1 cellular context compared by ENCODE assay signal in the genomic region with DNA sequence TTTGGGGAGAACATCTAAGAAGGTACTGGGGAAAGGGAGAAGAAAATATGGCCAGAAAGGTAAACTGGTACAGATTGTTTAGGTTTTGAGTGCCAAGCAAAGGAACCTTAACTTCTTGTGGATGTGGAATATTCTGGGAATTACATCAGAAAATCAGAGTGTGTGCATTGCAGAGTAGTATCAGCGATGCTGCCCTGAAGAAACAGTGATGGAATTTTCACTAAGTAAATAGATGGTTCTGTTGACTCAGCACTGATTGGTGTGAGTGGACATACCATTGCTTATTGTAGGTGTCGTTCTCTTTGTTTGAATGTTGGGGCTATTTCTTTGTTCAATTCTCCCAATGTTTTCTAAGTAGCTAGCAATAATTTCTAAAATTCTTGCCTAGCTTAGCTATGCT.
TF ChIP-seq lines count a peak whose summit lies in the region.

No MANE protein-coding gene starts in this region.

TF ChIP-seq in HepG2, 621 proteins besides CTCF, POLR2A, EP300 and RAD21:
- TF ChIP-seq SOX13 (IDR thresholded peaks at IDR 0.05) = no peak
- TF ChIP-seq SOX13 (CRISPR knock-in tag; conservative IDR thresholded peaks at IDR 0.05 in 1 of 2, IDR thresholded peaks at IDR 0.05 in 1 of 2) = peak in 1 of 2 experiments; percentile 65; a peak in 2 of 4 replicates
- TF ChIP-seq ZNF331 (CRISPR knock-in tag; IDR thresholded peaks at IDR 0.05) = no peak
- TF ChIP-seq HDAC1 (CRISPR knock-in tag; IDR thresholded peaks at IDR 0.05) = no peak
- no peak for TF ChIP-seq SMARCE1 (IDR thresholded peaks at IDR 0.05; ENCODE audit: borderline replicate concordance)
- TF ChIP-seq, protein P1, sequence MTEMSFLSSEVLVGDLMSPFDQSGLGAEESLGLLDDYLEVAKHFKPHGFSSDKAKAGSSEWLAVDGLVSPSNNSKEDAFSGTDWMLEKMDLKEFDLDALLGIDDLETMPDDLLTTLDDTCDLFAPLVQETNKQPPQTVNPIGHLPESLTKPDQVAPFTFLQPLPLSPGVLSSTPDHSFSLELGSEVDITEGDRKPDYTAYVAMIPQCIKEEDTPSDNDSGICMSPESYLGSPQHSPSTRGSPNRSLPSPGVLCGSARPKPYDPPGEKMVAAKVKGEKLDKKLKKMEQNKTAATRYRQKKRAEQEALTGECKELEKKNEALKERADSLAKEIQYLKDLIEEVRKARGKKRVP (CRISPR knock-in tag; IDR thresholded peaks at IDR 0.05) = peak in 1 of 2 experiments; percentile 37; a peak in 1 of 4 replicates
- TF ChIP-seq MAFF (IDR thresholded peaks at IDR 0.05; ENCODE audit: low read depth, low read length) = peak; percentile 79
- TF ChIP-seq, protein P2, sequence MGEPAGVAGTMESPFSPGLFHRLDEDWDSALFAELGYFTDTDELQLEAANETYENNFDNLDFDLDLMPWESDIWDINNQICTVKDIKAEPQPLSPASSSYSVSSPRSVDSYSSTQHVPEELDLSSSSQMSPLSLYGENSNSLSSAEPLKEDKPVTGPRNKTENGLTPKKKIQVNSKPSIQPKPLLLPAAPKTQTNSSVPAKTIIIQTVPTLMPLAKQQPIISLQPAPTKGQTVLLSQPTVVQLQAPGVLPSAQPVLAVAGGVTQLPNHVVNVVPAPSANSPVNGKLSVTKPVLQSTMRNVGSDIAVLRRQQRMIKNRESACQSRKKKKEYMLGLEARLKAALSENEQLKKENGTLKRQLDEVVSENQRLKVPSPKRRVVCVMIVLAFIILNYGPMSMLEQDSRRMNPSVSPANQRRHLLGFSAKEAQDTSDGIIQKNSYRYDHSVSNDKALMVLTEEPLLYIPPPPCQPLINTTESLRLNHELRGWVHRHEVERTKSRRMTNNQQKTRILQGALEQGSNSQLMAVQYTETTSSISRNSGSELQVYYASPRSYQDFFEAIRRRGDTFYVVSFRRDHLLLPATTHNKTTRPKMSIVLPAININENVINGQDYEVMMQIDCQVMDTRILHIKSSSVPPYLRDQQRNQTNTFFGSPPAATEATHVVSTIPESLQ (CRISPR knock-in tag; conservative IDR thresholded peaks at IDR 0.05) = no peak
- no peak for TF ChIP-seq XBP1 (CRISPR knock-in tag; IDR thresholded peaks at IDR 0.05)
- TF ChIP-seq MAFK (conservative IDR thresholded peaks at IDR 0.05 in 1 of 2, IDR thresholded peaks at IDR 0.05 in 1 of 2; ENCODE audit: low read length in 2 of 2) = peak; percentile 71 to 75
- no peak for TF ChIP-seq FOXA1 (IDR thresholded peaks at IDR 0.05)
- peak; percentile 51; the same call in 1 of the 2 replicates for TF ChIP-seq FOXA1 (CRISPR knock-in tag; IDR thresholded peaks at IDR 0.05)
- no peak for TF ChIP-seq EEA1 (CRISPR knock-in tag; IDR thresholded peaks at IDR 0.05; ENCODE audit: borderline replicate concordance)
- TF ChIP-seq ZNF879 (CRISPR knock-in tag; IDR thresholded peaks at IDR 0.05) = no peak
- 0 out of 2 replicates have a peak, but pooled peaks have one; percentile 36 for TF ChIP-seq SOX5 (CRISPR knock-in tag; IDR thresholded peaks at IDR 0.05; ENCODE audit: borderline replicate concordance)
- TF ChIP-seq POLR2AphosphoS2 (IDR thresholded peaks at IDR 0.05; ENCODE audit: low read depth, low read length) = no peak
- TF ChIP-seq, protein P3, sequence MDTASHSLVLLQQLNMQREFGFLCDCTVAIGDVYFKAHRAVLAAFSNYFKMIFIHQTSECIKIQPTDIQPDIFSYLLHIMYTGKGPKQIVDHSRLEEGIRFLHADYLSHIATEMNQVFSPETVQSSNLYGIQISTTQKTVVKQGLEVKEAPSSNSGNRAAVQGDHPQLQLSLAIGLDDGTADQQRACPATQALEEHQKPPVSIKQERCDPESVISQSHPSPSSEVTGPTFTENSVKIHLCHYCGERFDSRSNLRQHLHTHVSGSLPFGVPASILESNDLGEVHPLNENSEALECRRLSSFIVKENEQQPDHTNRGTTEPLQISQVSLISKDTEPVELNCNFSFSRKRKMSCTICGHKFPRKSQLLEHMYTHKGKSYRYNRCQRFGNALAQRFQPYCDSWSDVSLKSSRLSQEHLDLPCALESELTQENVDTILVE (CRISPR knock-in tag; IDR thresholded peaks at IDR 0.05) = no peak
- TF ChIP-seq U2AF1 (optimal IDR thresholded peaks at IDR 0.05; ENCODE audit: low read depth, low read length) = no peak
- TF ChIP-seq EED (CRISPR knock-in tag; IDR thresholded peaks at IDR 0.05) = no peak
- TF ChIP-seq FOXA3 (CRISPR knock-in tag; IDR thresholded peaks at IDR 0.05) = peak; percentile 26; the same call in 1 of the 2 replicates
- TF ChIP-seq STAG1 (CRISPR knock-in tag; IDR thresholded peaks at IDR 0.05) = no peak
- no peak for TF ChIP-seq ZNF446 (CRISPR knock-in tag; IDR thresholded peaks at IDR 0.05)
- TF ChIP-seq, protein P4, sequence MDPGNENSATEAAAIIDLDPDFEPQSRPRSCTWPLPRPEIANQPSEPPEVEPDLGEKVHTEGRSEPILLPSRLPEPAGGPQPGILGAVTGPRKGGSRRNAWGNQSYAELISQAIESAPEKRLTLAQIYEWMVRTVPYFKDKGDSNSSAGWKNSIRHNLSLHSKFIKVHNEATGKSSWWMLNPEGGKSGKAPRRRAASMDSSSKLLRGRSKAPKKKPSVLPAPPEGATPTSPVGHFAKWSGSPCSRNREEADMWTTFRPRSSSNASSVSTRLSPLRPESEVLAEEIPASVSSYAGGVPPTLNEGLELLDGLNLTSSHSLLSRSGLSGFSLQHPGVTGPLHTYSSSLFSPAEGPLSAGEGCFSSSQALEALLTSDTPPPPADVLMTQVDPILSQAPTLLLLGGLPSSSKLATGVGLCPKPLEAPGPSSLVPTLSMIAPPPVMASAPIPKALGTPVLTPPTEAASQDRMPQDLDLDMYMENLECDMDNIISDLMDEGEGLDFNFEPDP (CRISPR knock-in tag; conservative IDR thresholded peaks at IDR 0.05) = no peak
- no peak for TF ChIP-seq ZNF468 (CRISPR knock-in tag; IDR thresholded peaks at IDR 0.05)
- no peak for TF ChIP-seq TARDBP (CRISPR knock-in tag; IDR thresholded peaks at IDR 0.05)
- no peak for TF ChIP-seq SRSF9 (IDR thresholded peaks at IDR 0.05; ENCODE audit: borderline replicate concordance, insufficient read depth, low read depth, low read length, poor library complexity, severe bottlenecking)
- TF ChIP-seq, protein P5, sequence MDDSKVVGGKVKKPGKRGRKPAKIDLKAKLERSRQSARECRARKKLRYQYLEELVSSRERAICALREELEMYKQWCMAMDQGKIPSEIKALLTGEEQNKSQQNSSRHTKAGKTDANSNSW (CRISPR knock-in tag; IDR thresholded peaks at IDR 0.05; ENCODE audit: borderline replicate concordance) = no peak
- peak; percentile 49 for TF ChIP-seq GFI1 (CRISPR knock-in tag; IDR thresholded peaks at IDR 0.05; ENCODE audit: borderline replicate concordance)
